Comparison of ENCODE assay signal across 17 cellular contexts in genomic region chr5:149700347-149700746, GRCh38. TPM values are rescaled to one million over a fixed set of nuclear protein-coding genes. Genes with fewer than 3 reads are reported as not detected.
DNase-seq lines count a peak whose midpoint lies in the region; ATAC-seq, FAIRE-seq and TF ChIP-seq lines count a peak whose summit lies in the region.
"Had no signal": no experiment of that assay in that cellular context is flagged by ENCODE, and none has a peak within 500 bp of the region (broad histone marks: within the 10 kb centered on the region; RNA-seq: fewer than 3 reads in every experiment).

No MANE protein-coding gene starts in this region.

- TF ChIP-seq CTCF in K562 (IDR thresholded peaks at IDR 0.05 in 2 of 3, conservative IDR thresholded peaks at IDR 0.05 in 1 of 3; ENCODE audit: insufficient read depth in 2 of 3, low read depth in 1 of 3, low read length in 3 of 3) = no peak
- TF ChIP-seq CTCF in left ventricle myocardium inferior (IDR thresholded peaks at IDR 0.05; ENCODE audit: borderline replicate concordance) = no peak

- in situ Hi-C loops in K562 (cut with MboI) = no loop called here

- H4K8ac ChIP-seq in neuronal stem cell (ENCODE audit: low read depth, low read length) = no peak overlapping the region

- no peak for TF ChIP-seq POLR2A in K562 (conservative IDR thresholded peaks at IDR 0.05)

- no peak overlapping the region for H3K23ac ChIP-seq in neuronal stem cell (ENCODE audit: low read depth, low read length, poor library complexity)

- no peaks in the 10 kb centered on the region for H3K9me1 ChIP-seq in K562 (ENCODE audit: control insufficient read depth, insufficient read depth, low read length)

- H3K27me3 ChIP-seq in K562 (ENCODE audit: control insufficient read depth in 2 of 2, insufficient read depth in 2 of 2, low read length in 2 of 2) (no peaks in the 10 kb centered on the region), left ventricle myocardium inferior (ENCODE audit: low read depth) (no peaks in the 10 kb centered on the region), neuronal stem cell (ENCODE audit: control insufficient read depth in 3 of 3, insufficient read depth in 3 of 3, low read depth in 1 of 3, low read length in 3 of 3) (peaks cover 0 to 24% (median 0%) of the 10 kb centered on the region in 3 experiments)
- H3K27me3 ChIP-seq: BLaER1 had no signal

- POLR2A ChIA-PET in K562 (lab: Yijun Ruan, JAX) = interaction anchor here (2.4 kb wide), 1 partner anchor 8 kb away, joined by 5 read pairs; no protein-coding TSS in a partner anchor

- TF ChIP-seq RAD21 in K562 (CRISPR knock-in tag; conservative IDR thresholded peaks at IDR 0.05 in 1 of 2, IDR thresholded peaks at IDR 0.05 in 1 of 2) = no peak

- no TSS peak for BruUV-seq in K562 (replicated peaks; lab: Mats Ljungman, UMichigan)

- H2BK5ac ChIP-seq in neuronal stem cell (ENCODE audit: low read length) = no peak overlapping the region

- H3K9me3 ChIP-seq in K562 (replicated peaks; ENCODE audit: control insufficient read depth, insufficient read depth, low read depth, low read length) (no peaks in the 10 kb centered on the region), left ventricle myocardium inferior (replicated peaks) (no peaks in the 10 kb centered on the region), neuronal stem cell (replicated peaks in 1 of 2; ENCODE audit: control insufficient read depth in 2 of 2, insufficient read depth in 1 of 2, low read depth in 1 of 2, low read length in 2 of 2) (no peaks in the 10 kb centered on the region)
- H3K9me3 ChIP-seq: BLaER1 had no signal

- H4K91ac ChIP-seq in neuronal stem cell (ENCODE audit: low read depth, low read length, poor library complexity) = no peak overlapping the region

- H3K18ac ChIP-seq in neuronal stem cell (ENCODE audit: low read length) = no peak overlapping the region

- intact Hi-C loops in K562 (cut with micrococcal nuclease) (no loop called here), left ventricle myocardium inferior (cut with micrococcal nuclease) (no loop called here)

- no peak overlapping the region for H2AK5ac ChIP-seq in neuronal stem cell (ENCODE audit: low read depth, low read length)

- peak overlapping the region; percentile 14 for H3K4ac ChIP-seq in neuronal stem cell (ENCODE audit: low read length)

- no peak for FAIRE-seq in K562 (lab: Jason Lieb, UNC)
- FAIRE-seq: G401.6, GM12891, GM19239, H1 had no signal

- H2BK120ac ChIP-seq in neuronal stem cell (ENCODE audit: low read depth, low read length) = no peak overlapping the region

- DNase-seq in activated CD8-positive, alpha-beta memory T cell treated with anti-CD3 and anti-CD28 coated beads, Interleukin-2, amount 50 U/mL, for 48 hours = peak; percentile 23
- no peak for DNase-seq in activated CD8-positive, alpha-beta memory T cell treated with anti-CD3 and anti-CD28 coated beads for 24 hours
- no peak for DNase-seq in K562 (ENCODE audit: extremely low read depth in 1 of 4, low spot score in 3 of 4)
- DNase-seq in left ventricle myocardium inferior = peak; percentile 39
- no peak for DNase-seq in neuronal stem cell (ENCODE audit: low spot score)
- DNase-seq in iPS-NIHi7 (ENCODE audit: extremely low spot score) = no peak
- DNase-seq: 8988T; Calu3; CD4-positive, alpha-beta memory T cell; H9; IMR-90 had no signal

- H3K79me1 ChIP-seq in neuronal stem cell (ENCODE audit: low read depth, low read length) = no peaks in the 10 kb centered on the region

- WGBS in K562 (ENCODE audit: insufficient coverage, low coverage, missing lambda C conversion rate) = 64% methylated on average over 3 of the region's 4 CpGs
- WGBS in neuronal stem cell (ENCODE audit: extremely low coverage in 2 of 2, insufficient read length in 2 of 2, insufficient replicate concordance in 1 of 2), 2 donors = no CpG with 5 or more reads among the region's 4 CpGs

- H3K79me2 ChIP-seq in K562 (ENCODE audit: control insufficient read depth, insufficient read depth, low read length) = no peaks in the 10 kb centered on the region

- no peaks in the 10 kb centered on the region for H3K36me3 ChIP-seq in K562 (ENCODE audit: control insufficient read depth, insufficient read depth, low read length)
- H3K36me3 ChIP-seq in left ventricle myocardium inferior = no peaks in the 10 kb centered on the region
- no peaks in the 10 kb centered on the region for H3K36me3 ChIP-seq in neuronal stem cell (replicated peaks in 1 of 2; ENCODE audit: control insufficient read depth in 2 of 2, insufficient read depth in 2 of 2, low read length in 2 of 2)
- H3K36me3 ChIP-seq: BLaER1 had no signal

- H3K4me1 ChIP-seq in K562 (replicated peaks in 1 of 2; ENCODE audit: control insufficient read depth in 2 of 2, insufficient read depth in 2 of 2, low read length in 2 of 2) = peaks cover 13 to 28% of the 10 kb centered on the region in 2 experiments; a peak in 4 of 5 replicates
- H3K4me1 ChIP-seq in left ventricle myocardium inferior = peaks cover 9% of the 10 kb centered on the region
- H3K4me1 ChIP-seq in neuronal stem cell (ENCODE audit: control insufficient read depth in 2 of 2, insufficient read depth in 1 of 2, low read depth in 1 of 2, low read length in 2 of 2) = no peaks in the 10 kb centered on the region

- H2BK12ac ChIP-seq in neuronal stem cell (ENCODE audit: low read length) = no peak overlapping the region

- H3K27ac ChIP-seq in K562 (ENCODE audit: extremely low read depth, low read depth, low read length) = no peak overlapping the region
- H3K27ac ChIP-seq in left ventricle myocardium inferior (replicated peaks) = peak overlapping the region; percentile 55
- H3K27ac ChIP-seq in neuronal stem cell (replicated peaks; ENCODE audit: low read length) = no peak overlapping the region
- H3K27ac ChIP-seq: BLaER1 had no signal

- TF ChIP-seq EP300 in K562 (IDR thresholded peaks at IDR 0.05; ENCODE audit: low read length) = no peak

- no peak for ATAC-seq in K562
- ATAC-seq in HG03175 (IDR thresholded peaks at IDR 0.05; ENCODE audit: unreplicated experiment) = no peak

- CTCF ChIA-PET in K562 (lab: Yijun Ruan, JAX; ENCODE audit: low intra/inter-chr PET ratio) = no interaction called here

- H3K4me2 ChIP-seq in K562 (ENCODE audit: insufficient read depth, low read length) = no peak overlapping the region
- H3K4me2 ChIP-seq in neuronal stem cell (ENCODE audit: insufficient read depth, low read length, poor library complexity, severe bottlenecking) = no peak overlapping the region
- H3K4me2 ChIP-seq: BLaER1 had no signal

- H3K4me3 ChIP-seq in K562 = no peak overlapping the region
- H3K4me3 ChIP-seq in left ventricle myocardium inferior = no peak overlapping the region
- no peak overlapping the region for H3K4me3 ChIP-seq in neuronal stem cell (ENCODE audit: low read length in 2 of 2)
- H3K4me3 ChIP-seq: BLaER1 had no signal

- H2BK15ac ChIP-seq in neuronal stem cell (ENCODE audit: low read length) = no peak overlapping the region

- H4K20me1 ChIP-seq in K562 (replicated peaks; ENCODE audit: control insufficient read depth, insufficient read depth, low read length) = no peaks in the 10 kb centered on the region
- H4K20me1 ChIP-seq: BLaER1 had no signal

- H3K9ac ChIP-seq in K562 (ENCODE audit: insufficient read depth in 1 of 2, low read depth in 2 of 2, low read length in 2 of 2) (0 out of 4 replicates have a peak overlapping the region, but pooled peaks of 1 of the 2 experiments have one; percentile 30), neuronal stem cell (ENCODE audit: low read depth, low read length, poor library complexity) (no peak overlapping the region)
- H3K9ac ChIP-seq: BLaER1 had no signal

- H2AFZ ChIP-seq in K562 (ENCODE audit: low read depth, low read length) (peak overlapping the region; percentile 54; the same call in 1 of the 2 replicates), neuronal stem cell (ENCODE audit: low read length) (no peak overlapping the region)

- H3K14ac ChIP-seq in neuronal stem cell (ENCODE audit: low read length) = peak overlapping the region; percentile 97

TF ChIP-seq in K562, 482 proteins besides CTCF, POLR2A, EP300 and RAD21 (continues in another document):
- no peak for TF ChIP-seq HDAC8 (tag; IDR thresholded peaks at IDR 0.05)
- no peak for TF ChIP-seq ZNF274 (IDR thresholded peaks at IDR 0.05; ENCODE audit: borderline replicate concordance, low read depth, low read length)

RNA-seq across cellular contexts. Expression of gene PPARGC1B, which starts 29.8 kb away (rescaled TPM):
- 34.1 and 39.8 TPM in 2 replicates for total RNA-seq in K562 (2011; cell fraction: chromatin; rRNA removed; ENCODE audit: low replicate concordance)
- total RNA-seq in K562 (2011; cell fraction: nucleolus; rRNA removed) = 20.5 and 21.1 TPM in 2 replicates
- total RNA-seq in K562 (2011; cell fraction: nucleoplasm; rRNA removed) = 24.4 and 30.4 TPM in 2 replicates
- total RNA-seq in K562 (2014; rRNA removed) = 8.6 and 10.9 TPM in 2 replicates
- total RNA-seq in K562 (2014; rRNA removed; fragmentation: Illumina TruSeq; extraction: Trizol) = 7.1 TPM in 2 replicates
- total RNA-seq in K562 (2015; rRNA removed; fragmentation: Illumina TruSeq; extraction: Trizol) = 7.3 and 8.1 TPM in 2 replicates
- 23.3 and 29.0 TPM in 2 replicates for total RNA-seq in K562 (2021)
- polyA plus RNA-seq in K562 (2011; rRNA removed) = 2.8 and 3.0 TPM in 2 replicates
- 2.2 and 2.6 TPM in 2 replicates for polyA plus RNA-seq in K562 (2011; cell fraction: cytosol; rRNA removed)
- polyA plus RNA-seq in K562 (2011; cell fraction: nucleus; rRNA removed) = 13.0 and 17.4 TPM in 2 replicates
- polyA plus RNA-seq in K562 (2012) = 6.4 and 8.1 TPM in 2 replicates
- polyA plus RNA-seq in K562 (2014; fragmentation: Illumina TruSeq; extraction: Trizol) = 11.6 and 11.7 TPM in 2 replicates
- 1 to 10 TPM; 2.5 to 6.3 TPM for polyA plus RNA-seq in K562 (2014; fragmentation: Nextera tagmentation; extraction: Ambion mirVana)
- polyA plus RNA-seq in K562 (2014; rRNA removed) = 8.7 and 8.8 TPM in 2 replicates
- polyA minus RNA-seq in K562 (2011; rRNA and poly(A)+ RNA removed) = 7.3 and 7.7 TPM in 2 replicates
- polyA minus RNA-seq in K562 (2011; cell fraction: cytosol; rRNA and poly(A)+ RNA removed) = 8.8 and 11.6 TPM in 2 replicates
- polyA minus RNA-seq in K562 (2011; cell fraction: nucleus; rRNA and poly(A)+ RNA removed) = 9.4 and 10.8 TPM in 2 replicates
- total RNA-seq in left ventricle myocardium inferior = 28.4 TPM
- polyA plus RNA-seq in neuronal stem cell (2013, experiment 1 of 2) = 0.66 TPM
- polyA plus RNA-seq in neuronal stem cell (2013, experiment 2 of 2) = 0.65 TPM

Comparison
In these comparisons a context has a peak if more than half of its experiments do, and no peak if none do; other contexts are left out.
1. DNase-seq: peak in activated CD8-positive, alpha-beta memory T cell treated with anti-CD3 and anti-CD28 coated beads, Interleukin-2, amount 50 U/mL, for 48 hours (single experiment) and left ventricle myocardium inferior (single experiment); none in activated CD8-positive, alpha-beta memory T cell treated with anti-CD3 and anti-CD28 coated beads for 24 hours (single experiment), K562 (0 of 4), neuronal stem cell (single experiment) and iPS-NIHi7 (single experiment).